ENCODE assay signal across 18 cellular contexts in the genomic region with DNA sequence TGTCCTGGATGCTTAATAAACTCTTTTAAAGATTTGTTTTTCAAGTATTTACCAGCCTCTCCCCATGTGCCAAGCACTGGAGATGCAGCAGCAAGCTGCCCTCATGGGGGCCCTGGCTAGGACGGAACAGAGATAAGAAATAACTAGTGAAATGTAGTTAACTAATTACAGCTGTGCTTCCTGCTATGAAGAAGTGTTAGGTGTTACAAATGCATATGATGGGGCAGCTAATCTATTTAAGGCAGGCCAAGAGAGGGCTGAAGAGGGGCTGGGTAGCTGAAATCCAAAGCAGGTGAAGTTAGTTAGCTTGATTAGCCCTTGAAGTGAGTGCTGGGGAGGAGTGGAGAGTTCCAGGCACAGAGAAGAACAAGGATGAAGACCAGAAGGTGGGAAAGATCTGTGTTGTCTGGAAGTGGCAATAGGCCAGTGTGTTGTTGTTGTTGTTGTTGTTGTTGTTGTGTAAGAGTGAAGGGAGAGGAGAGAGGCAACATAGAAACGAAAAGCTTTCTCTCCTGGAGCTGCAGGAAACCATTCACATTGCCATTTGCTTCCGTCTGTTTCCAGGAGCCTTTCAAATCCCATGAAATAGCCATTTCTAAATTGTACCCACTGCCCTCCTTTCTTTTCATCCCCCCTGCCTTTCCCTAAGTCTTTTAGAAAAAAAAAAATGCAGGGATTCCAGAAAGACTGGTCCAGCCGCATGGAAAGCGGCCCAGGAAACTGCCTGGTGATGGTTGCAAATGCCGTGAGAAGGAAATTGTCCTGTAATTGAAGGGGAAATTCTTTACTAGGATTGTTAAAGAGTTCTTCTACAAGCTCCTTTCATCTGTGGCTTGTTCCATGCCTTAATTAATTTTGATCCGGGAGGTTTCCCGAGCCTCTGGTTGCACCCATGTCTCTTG.
"Had no signal": no experiment of that assay in that cellular context is flagged by ENCODE, and none has a peak within 500 bp of the region (broad histone marks: within the 10 kb centered on the region; RNA-seq: fewer than 3 reads in every experiment).

No MANE protein-coding gene starts in this region.

- H3K27ac ChIP-seq: brain microvascular endothelial cell, colonic mucosa, heart left ventricle, suprapubic skin, transverse colon had no signal

- H3K4me3 ChIP-seq: colonic mucosa, heart left ventricle, suprapubic skin, transverse colon had no signal

- H3K27me3 ChIP-seq: colonic mucosa had no signal

- ATAC-seq: activated naive CD8-positive, alpha-beta T cell treated with anti-CD3 and anti-CD28 coated beads, Interleukin-2, amount 50 U/mL, for 24 hours; heart left ventricle; stimulated activated naive CD8-positive, alpha-beta T cell treated with anti-CD3 and anti-CD28 coated beads, Interleukin-15, amount 100 ng/mL, for 72 hours had no signal

- H3K9me3 Mint-ChIP-seq: activated naive CD4-positive, alpha-beta T cell treated with anti-CD3 and anti-CD28 coated beads, Interleukin-2, amount 10 ng/mL, durations not matched to agents 7 days and 5 days; activated naive CD8-positive, alpha-beta T cell treated with anti-CD3 and anti-CD28 coated beads, Interleukin-2, amount 50 U/mL, for 24 hours; central memory CD8-positive, alpha-beta T cell; immature natural killer cell; stimulated activated naive CD8-positive, alpha-beta T cell treated with anti-CD3 and anti-CD28 coated beads, Interleukin-15, amount 100 ng/mL, for 72 hours; T-helper 1 cell treated with Interleukin-12 subunit alpha and Interleukin-12 subunit beta and Interleukin-4 antibody, amounts not matched to agents 30 μg/mL and 1 μg/mL, for 36 hours had no signal

- H3K4me1 ChIP-seq: colonic mucosa, heart left ventricle, transverse colon had no signal

- H3K36me3 Mint-ChIP-seq: activated naive CD4-positive, alpha-beta T cell treated with anti-CD3 and anti-CD28 coated beads, Interleukin-2, amount 10 ng/mL, durations not matched to agents 7 days and 5 days; immature natural killer cell had no signal

- H3K36me3 ChIP-seq: brain microvascular endothelial cell, colonic mucosa, heart left ventricle, suprapubic skin, transverse colon had no signal

- H3K4me1 Mint-ChIP-seq: activated naive CD4-positive, alpha-beta T cell treated with anti-CD3 and anti-CD28 coated beads, Interleukin-2, amount 10 ng/mL, durations not matched to agents 7 days and 5 days; activated naive CD8-positive, alpha-beta T cell treated with anti-CD3 and anti-CD28 coated beads, Interleukin-2, amount 50 U/mL, for 24 hours; central memory CD8-positive, alpha-beta T cell; immature natural killer cell; stimulated activated naive CD8-positive, alpha-beta T cell treated with anti-CD3 and anti-CD28 coated beads, Interleukin-15, amount 100 ng/mL, for 72 hours had no signal

- H3K27ac Mint-ChIP-seq: activated naive CD4-positive, alpha-beta T cell treated with anti-CD3 and anti-CD28 coated beads, Interleukin-2, amount 10 ng/mL, durations not matched to agents 7 days and 5 days; activated naive CD8-positive, alpha-beta T cell treated with anti-CD3 and anti-CD28 coated beads, Interleukin-2, amount 50 U/mL, for 24 hours; immature natural killer cell; T-helper 1 cell treated with Interleukin-12 subunit alpha and Interleukin-12 subunit beta and Interleukin-4 antibody, amounts not matched to agents 30 μg/mL and 1 μg/mL, for 36 hours had no signal

- FAIRE-seq: frontal cortex had no signal

- H3K9me3 ChIP-seq: colonic mucosa, suprapubic skin, transverse colon had no signal

- DNase-seq: activated CD4-positive, alpha-beta T cell treated with anti-CD3 and anti-CD28 coated beads, Interleukin-2, amount 50 U/mL, for 1 hour; activated CD4-positive, CD25-positive, alpha-beta regulatory T cell treated with anti-CD3 and anti-CD28 coated beads, Interleukin-2, amount 50 U/mL, for 72 hours; activated CD8-positive, alpha-beta memory T cell treated with anti-CD3 and anti-CD28 coated beads, Interleukin-2, amount 50 U/mL, for 4 hours; activated effector memory CD4-positive, alpha-beta T cell treated with Interleukin-2 at 50 U/mL for 16 hours; activated naive CD4-positive, alpha-beta T cell treated with anti-CD3 and anti-CD28 coated beads, Interleukin-2, amount 10 ng/mL, durations not matched to agents 7 days and 5 days; activated naive CD8-positive, alpha-beta T cell treated with anti-CD3 and anti-CD28 coated beads, Interleukin-2, amount 50 U/mL, for 24 hours; activated T-cell treated with anti-CD3 and anti-CD28 coated beads, Interleukin-2, amount 50 U/mL, for 48 hours; brain microvascular endothelial cell; colonic mucosa; erythroblast; heart left ventricle; immature natural killer cell; stimulated activated naive CD8-positive, alpha-beta T cell treated with anti-CD3 and anti-CD28 coated beads, Interleukin-15, amount 100 ng/mL, for 72 hours; transverse colon had no signal

- H3K4me3 Mint-ChIP-seq: activated naive CD4-positive, alpha-beta T cell treated with anti-CD3 and anti-CD28 coated beads, Interleukin-2, amount 10 ng/mL, durations not matched to agents 7 days and 5 days; activated naive CD8-positive, alpha-beta T cell treated with anti-CD3 and anti-CD28 coated beads, Interleukin-2, amount 50 U/mL, for 24 hours; central memory CD8-positive, alpha-beta T cell; immature natural killer cell; stimulated activated naive CD8-positive, alpha-beta T cell treated with anti-CD3 and anti-CD28 coated beads, Interleukin-15, amount 100 ng/mL, for 72 hours; T-helper 1 cell treated with Interleukin-12 subunit alpha and Interleukin-12 subunit beta and Interleukin-4 antibody, amounts not matched to agents 30 μg/mL and 1 μg/mL, for 36 hours had no signal
